In the genomic region with DNA sequence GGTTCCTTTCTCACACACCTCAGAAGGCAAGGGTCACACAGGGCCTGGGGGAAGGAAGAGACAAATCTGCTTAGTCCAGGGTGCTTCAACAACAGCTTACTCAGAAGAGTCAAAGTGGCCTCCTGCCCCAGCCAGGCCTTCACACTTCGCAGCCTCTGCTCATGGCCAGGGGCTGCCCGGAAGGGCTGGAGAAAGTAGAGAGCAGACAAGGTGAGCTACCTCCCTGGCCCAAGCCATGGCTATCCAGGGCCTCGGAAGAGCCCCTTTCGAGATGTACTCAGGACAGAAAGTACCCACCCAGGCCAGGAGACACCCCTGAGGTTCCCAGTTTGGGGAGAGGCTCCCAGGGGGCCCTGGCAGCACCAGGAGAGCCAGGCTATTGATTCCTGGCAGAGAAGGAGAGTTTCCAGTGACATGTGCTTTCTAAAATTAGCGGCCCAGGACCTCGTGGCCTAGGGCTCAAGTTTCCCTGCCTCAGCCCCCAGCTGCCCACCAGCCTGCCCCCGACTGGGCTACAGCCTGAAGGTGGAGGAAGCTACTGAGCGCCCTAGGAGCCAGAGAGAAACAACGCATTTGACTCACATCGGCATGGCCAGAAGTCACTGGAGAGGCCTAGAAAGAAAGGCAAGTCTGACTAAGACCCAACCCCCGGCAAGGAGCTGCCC, we compare ENCODE assay signal across 6 cellular contexts.
DNase-seq lines count a peak whose midpoint lies in the region; ATAC-seq, FAIRE-seq and TF ChIP-seq lines count a peak whose summit lies in the region.
"Not testable (repeated sequence)": the region's sequence is repeated elsewhere in the genome, so short reads cannot be mapped to it uniquely, and the experiment has no call there.

No MANE protein-coding gene starts in this region.

- H3K27me3 Mint-ChIP-seq in osteocyte (ENCODE audit: unreplicated experiment), result not testable (repeated sequence)

- H3K4me1 Mint-ChIP-seq in osteocyte (ENCODE audit: unreplicated experiment), result not testable (repeated sequence)

- not testable (repeated sequence) for H3K4me3 Mint-ChIP-seq in osteocyte (ENCODE audit: unreplicated experiment)

- H3K36me3 Mint-ChIP-seq in osteocyte (ENCODE audit: unreplicated experiment), result not testable (repeated sequence)

- TF ChIP-seq EP300 in upper lobe of left lung (IDR thresholded peaks at IDR 0.05), result not testable (repeated sequence)

- peak in 1 of 2 donors; percentile 11 for TF ChIP-seq POLR2A in gastrocnemius medialis (IDR thresholded peaks at IDR 0.05)
- TF ChIP-seq POLR2A in upper lobe of left lung (IDR thresholded peaks at IDR 0.05), result not testable (repeated sequence)

- not testable (repeated sequence) for H3K9me3 ChIP-seq in RWPE2 (ENCODE audit: severe bottlenecking); kidney (ENCODE audit: control insufficient read depth in 1 of 2, low read length in 2 of 2); gastrocnemius medialis; upper lobe of left lung

- not testable (repeated sequence) for H3K9me3 Mint-ChIP-seq in osteocyte (ENCODE audit: unreplicated experiment)

- not testable (repeated sequence) for FAIRE-seq in kidney (lab: Jason Lieb, UNC)

- H3K36me3 ChIP-seq in RWPE2 (ENCODE audit: low read depth); kidney (ENCODE audit: control insufficient read depth in 1 of 2, insufficient read depth in 2 of 2, low read length in 2 of 2); gastrocnemius medialis; upper lobe of left lung: not testable (repeated sequence)

- not testable (repeated sequence) for H3K4me3 ChIP-seq in RWPE2 (ENCODE audit: severe bottlenecking); kidney (ENCODE audit: low read length in 2 of 2); gastrocnemius medialis; upper lobe of left lung

- H3K27ac Mint-ChIP-seq in osteocyte (ENCODE audit: unreplicated experiment), result not testable (repeated sequence)

- in situ Hi-C loops in gastrocnemius medialis (cut with MboI; ENCODE audit: low sequenced_read_pairs in 4 of 4), result not testable (repeated sequence)

- ATAC-seq in RWPE2 (ENCODE audit: low read depth); upper lobe of left lung (ENCODE audit: low FRiP score in 2 of 2): not testable (repeated sequence)
- ATAC-seq in Right ventricle myocardium superior (ENCODE audit: poor library complexity) (peak; percentile 33), gastrocnemius medialis (peak; percentile 17 to 20)

- 66 to 70% methylated on average over 5 to 8 of the region's 11 CpGs for WGBS in upper lobe of left lung, 2 donors

- not testable (repeated sequence) for H3K27me3 ChIP-seq in RWPE2 (ENCODE audit: insufficient read depth, poor library complexity, severe bottlenecking); gastrocnemius medialis; upper lobe of left lung

- TF ChIP-seq CTCF in RWPE2 (IDR thresholded peaks at IDR 0.05; ENCODE audit: poor library complexity, severe bottlenecking); kidney (IDR thresholded peaks at IDR 0.05; ENCODE audit: borderline replicate concordance, extremely low read depth, insufficient read depth); osteocyte (IDR thresholded peaks at IDR 0.05); gastrocnemius medialis (IDR thresholded peaks at IDR 0.05 in 4 of 5, conservative IDR thresholded peaks at IDR 0.05 in 1 of 5); upper lobe of left lung (IDR thresholded peaks at IDR 0.05): not testable (repeated sequence)

- H3K9ac ChIP-seq in kidney (ENCODE audit: low read length in 2 of 2), result not testable (repeated sequence)

- not testable (repeated sequence) for H3K4me1 ChIP-seq in RWPE2 (ENCODE audit: insufficient read depth, poor library complexity, severe bottlenecking); kidney (ENCODE audit: control insufficient read depth in 1 of 2, insufficient read depth in 1 of 2, low read depth in 1 of 2, low read length in 2 of 2); gastrocnemius medialis; upper lobe of left lung

- not testable (repeated sequence) for H3K27ac ChIP-seq in RWPE2 (ENCODE audit: poor library complexity, severe bottlenecking); kidney (ENCODE audit: low read depth in 2 of 2, low read length in 2 of 2); upper lobe of left lung
- peak overlapping the region; percentile 60 to 79 (median 67) for H3K27ac ChIP-seq in gastrocnemius medialis

- intact Hi-C loops in Right ventricle myocardium superior (cut with DNase I); kidney (cut with DNase I); gastrocnemius medialis (cut with DNase I; ENCODE audit: low total_unique reads): not testable (repeated sequence)

- DNase-seq in RWPE2 (ENCODE audit: low spot score), result peak; percentile 11
- DNase-seq in Right ventricle myocardium superior, result not testable (repeated sequence)
- DNase-seq in kidney, result peak; percentile 55
- peak; percentile 74 for DNase-seq in osteocyte (ENCODE audit: extremely low spot score, unreplicated experiment)
- peak in 1 of 2 donors; percentile 46 for DNase-seq in gastrocnemius medialis
- peak; percentile 6 to 36 for DNase-seq in upper lobe of left lung
